In genomic region chr4:1712216-1713002, GRCh38 we compare ENCODE assay signal across 1 cellular context.
TF ChIP-seq lines count a peak whose summit lies in the region.

Gene SLBP, minus strand, starts transcription at chr4:1712319. Its CDS starts 131 bp downstream, at chr4:1712188.

TF ChIP-seq in HEK293, 187 proteins besides CTCF, POLR2A, EP300 and RAD21 (continued from another document and continues in another):
- TF ChIP-seq ZBTB44 (tag by site-specific recombination; IDR thresholded peaks at IDR 0.05) (no peak), PATZ1 (tag by site-specific recombination; IDR thresholded peaks at IDR 0.05) (peak; percentile 81), ZNF76 (tag by site-specific recombination; IDR thresholded peaks at IDR 0.05; ENCODE audit: borderline replicate concordance, low read depth) (peak; percentile 53; the same call in 1 of the 2 replicates), SP3 (tag by site-specific recombination; IDR thresholded peaks at IDR 0.05) (peak; percentile 92), KLF10 (tag by site-specific recombination; IDR thresholded peaks at IDR 0.05) (peak; percentile 93), GLIS2 (tag by site-specific recombination; IDR thresholded peaks at IDR 0.05) (peak; percentile 94), WT1 (tag by site-specific recombination; IDR thresholded peaks at IDR 0.05) (peak; percentile 19), ZNF274 (IDR thresholded peaks at IDR 0.05; ENCODE audit: low read length) (no peak), ZNF274 (tag by site-specific recombination; IDR thresholded peaks at IDR 0.05; ENCODE audit: borderline replicate concordance) (no peak), ZNF426 (tag by site-specific recombination; IDR thresholded peaks at IDR 0.05) (no peak), INSM2 (tag by site-specific recombination; IDR thresholded peaks at IDR 0.05) (0 out of 2 replicates have a peak, but pooled peaks have one; percentile 41), ZNF24 (tag by site-specific recombination; IDR thresholded peaks at IDR 0.05) (peak; percentile 59; the same call in 1 of the 2 replicates), EGR2 (tag by site-specific recombination; IDR thresholded peaks at IDR 0.05; ENCODE audit: low read depth) (peak; percentile 58), ZNF629 (tag by site-specific recombination; IDR thresholded peaks at IDR 0.05) (peak; percentile 86; the same call in 1 of the 2 replicates), KLF1 (tag by site-specific recombination; IDR thresholded peaks at IDR 0.05) (peak; percentile 75; the same call in 1 of the 2 replicates), BCL11B (tag by site-specific recombination; IDR thresholded peaks at IDR 0.05; ENCODE audit: low read depth) (peak; percentile 81; the same call in 1 of the 2 replicates), PRDM10 (tag by site-specific recombination; IDR thresholded peaks at IDR 0.05) (peak; percentile 98), ZBTB17 (tag by site-specific recombination; IDR thresholded peaks at IDR 0.05) (peak; percentile 72; the same call in 1 of the 2 replicates), ZNF639 (tag by site-specific recombination; IDR thresholded peaks at IDR 0.05) (0 out of 2 replicates have a peak, but pooled peaks have one; percentile 48), ZBTB11 (tag by site-specific recombination; conservative IDR thresholded peaks at IDR 0.05; ENCODE audit: low read depth) (peak; percentile 73), ZNF311 (tag by site-specific recombination; IDR thresholded peaks at IDR 0.05; ENCODE audit: borderline replicate concordance) (no peak), ZIC2 (tag by site-specific recombination; IDR thresholded peaks at IDR 0.05) (peak; percentile 16; the same call in 1 of the 2 replicates), ZBTB26 (tag by site-specific recombination; optimal IDR thresholded peaks at IDR 0.05) (peak; percentile 93), ELK4 (IDR thresholded peaks at IDR 0.05; ENCODE audit: borderline replicate concordance, low read depth, low read length) (peak; percentile 54; the same call in 1 of the 2 replicates), ZNF670 (tag by site-specific recombination; IDR thresholded peaks at IDR 0.05; ENCODE audit: low read depth) (no peak), ZNF660 (tag by site-specific recombination; IDR thresholded peaks at IDR 0.05) (0 out of 2 replicates have a peak, but pooled peaks have one; percentile 13), ZFHX2 (tag by site-specific recombination; conservative IDR thresholded peaks at IDR 0.05) (peak; percentile 77), ZNF580 (tag by site-specific recombination; IDR thresholded peaks at IDR 0.05) (peak; percentile 93), PBX3 (CRISPR knock-in tag; IDR thresholded peaks at IDR 0.05) (peak; percentile 96), ZNF350 (tag by site-specific recombination; IDR thresholded peaks at IDR 0.05) (no peak), ZNF558 (tag by site-specific recombination; IDR thresholded peaks at IDR 0.05) (no peak), ZEB2 (tag by site-specific recombination; IDR thresholded peaks at IDR 0.05) (peak; percentile 93), ZNF658 (tag by site-specific recombination; IDR thresholded peaks at IDR 0.05) (no peak), ZBTB8A (tag by site-specific recombination; IDR thresholded peaks at IDR 0.05) (peak; percentile 82), TRIM28 (IDR thresholded peaks at IDR 0.05; ENCODE audit: borderline replicate concordance, low read length) (peak; percentile 54; the same call in 1 of the 2 replicates), KLF16 (tag by site-specific recombination; IDR thresholded peaks at IDR 0.05) (peak; percentile 83), GLIS1 (tag by site-specific recombination; IDR thresholded peaks at IDR 0.05) (peak; percentile 57; the same call in 1 of the 2 replicates), ZNF169 (tag by site-specific recombination; IDR thresholded peaks at IDR 0.05) (no peak), ZNF394 (tag by site-specific recombination; IDR thresholded peaks at IDR 0.05; ENCODE audit: borderline replicate concordance) (peak; percentile 16; the same call in 1 of the 2 replicates), ZNF561 (tag by site-specific recombination; IDR thresholded peaks at IDR 0.05; ENCODE audit: borderline replicate concordance) (peak; percentile 63; the same call in 1 of the 2 replicates), SETDB1 (IDR thresholded peaks at IDR 0.05; ENCODE audit: insufficient read length, low read length) (peak; percentile 46), KLF8 (tag by site-specific recombination; IDR thresholded peaks at IDR 0.05) (peak; percentile 98)
